Comparison of ENCODE assay signal across 13 cellular contexts in genomic region chr10:71284544-71285179, GRCh38. TPM values are rescaled to one million over a fixed set of nuclear protein-coding genes. Genes with fewer than 3 reads are reported as not detected.
A peak's percentile ranks its signal among the peaks of the same experiment; 100 is the strongest.
DNase-seq lines count a peak whose midpoint lies in the region; ATAC-seq, FAIRE-seq and TF ChIP-seq lines count a peak whose summit lies in the region.
"Had no signal": no experiment of that assay in that cellular context is flagged by ENCODE, and none has a peak within 500 bp of the region (broad histone marks: within the 10 kb centered on the region; RNA-seq: fewer than 3 reads in every experiment).

No MANE protein-coding gene starts in this region.

- TF ChIP-seq POLR2A in IMR-90 (IDR thresholded peaks at IDR 0.05; ENCODE audit: low read depth, low read length): no peak

- H2BK15ac ChIP-seq in IMR-90 (ENCODE audit: low read depth, low read length): no peak overlapping the region

- H3K56ac ChIP-seq in IMR-90 (ENCODE audit: extremely low read depth, insufficient read depth, low read length): no peak overlapping the region

- no peaks in the 10 kb centered on the region for H3K79me1 ChIP-seq in IMR-90 (ENCODE audit: low read depth in 1 of 2, low read length in 2 of 2)

- H3K18ac ChIP-seq in IMR-90 (ENCODE audit: low read depth, low read length): no peak overlapping the region

- FAIRE-seq in pancreas (lab: Jason Lieb, UNC): no peak

- no peak overlapping the region for H2AK9ac ChIP-seq in IMR-90 (replicated peaks; ENCODE audit: low read depth, low read length, poor library complexity)

- H3K36me3 ChIP-seq in DND-41 (ENCODE audit: insufficient read depth, low read length) (no peaks in the 10 kb centered on the region), IMR-90 (ENCODE audit: control insufficient read depth, insufficient read depth, low read length) (peaks cover 6% of the 10 kb centered on the region; the same call in 1 of the 2 replicates), endodermal cell (ENCODE audit: control insufficient read depth, insufficient read depth, low read length) (peaks cover 7% of the 10 kb centered on the region), pancreas (no peaks in the 10 kb centered on the region)
- H3K36me3 ChIP-seq: HAP-1 had no signal

- H3K4me3 Mint-ChIP-seq in endodermal cell: no peak overlapping the region

- no peak overlapping the region for H2BK5ac ChIP-seq in IMR-90 (ENCODE audit: low read depth, low read length, poor library complexity, severe bottlenecking)

- no peak for TF ChIP-seq RAD21 in IMR-90 (IDR thresholded peaks at IDR 0.05; ENCODE audit: low read length)

- H3K4ac ChIP-seq in IMR-90 (ENCODE audit: low read depth, low read length): no peak overlapping the region

- BruUV-seq in IMR-90 (replicated peaks; lab: Mats Ljungman, UMichigan): no TSS peak

- dilution Hi-C loops in IMR-90 (cut with HindIII; ENCODE audit: low sequenced_read_pairs, unreplicated experiment): no loop called here

- H3K4me2 ChIP-seq in DND-41 (ENCODE audit: insufficient read depth, low read length) (no peak overlapping the region), IMR-90 (ENCODE audit: low read depth, low read length) (no peak overlapping the region)

- H4K8ac ChIP-seq in IMR-90 (ENCODE audit: low read depth in 2 of 2, low read length in 2 of 2): no peak overlapping the region

- H3K23ac ChIP-seq in IMR-90 (ENCODE audit: low read depth, low read length): no peak overlapping the region

- H3K9me3 Mint-ChIP-seq in endodermal cell: no peaks in the 10 kb centered on the region
- H3K9me3 Mint-ChIP-seq: CD14-positive monocyte had no signal

- H4K91ac ChIP-seq in IMR-90 (ENCODE audit: insufficient read depth, low read depth, low read length): no peak overlapping the region

- H3K4me1 Mint-ChIP-seq in endodermal cell: peaks cover 11% of the 10 kb centered on the region

- H3K4me3 ChIP-seq in DND-41 (ENCODE audit: low read depth in 1 of 2, low read length in 2 of 2): no peak overlapping the region
- no peak overlapping the region for H3K4me3 ChIP-seq in IMR-90 (ENCODE audit: insufficient read depth, low read depth, low read length)
- no peak overlapping the region for H3K4me3 ChIP-seq in endodermal cell (ENCODE audit: low read length)
- no peak overlapping the region for H3K4me3 ChIP-seq in pancreas
- H3K4me3 ChIP-seq: HAP-1 had no signal

- in situ Hi-C loops in IMR-90 (cut with MboI; ENCODE audit: low sequenced_read_pairs): loop anchor here (5.0 kb wide), 1 partner anchor 357 kb away; no protein-coding TSS in a partner anchor

- no peak overlapping the region for H4K5ac ChIP-seq in IMR-90 (ENCODE audit: low read depth, low read length)

- no peak overlapping the region for H3K14ac ChIP-seq in IMR-90 (replicated peaks; ENCODE audit: low read depth, low read length)

- TF ChIP-seq CTCF in DND-41 (IDR thresholded peaks at IDR 0.05; ENCODE audit: borderline replicate concordance, extremely low read depth, low read length, poor library complexity, severe bottlenecking) (no peak), IMR-90 (conservative IDR thresholded peaks at IDR 0.05; ENCODE audit: low read depth, low read length) (no peak), endodermal cell (conservative IDR thresholded peaks at IDR 0.05) (no peak), pancreas (IDR thresholded peaks at IDR 0.05) (no peak)

- ATAC-seq in DND-41 (ENCODE audit: insufficient read depth, low read depth) (0 out of 3 replicates have a peak, but pooled peaks have one; percentile 25), IMR-90 (ENCODE audit: low read depth) (peak; percentile 22; the same call in 1 of the 2 replicates), pancreas (peak in 3 of 4 donors; percentile 11 to 24 (median 13))

- H2AK5ac ChIP-seq in IMR-90 (ENCODE audit: low read depth, low read length): no peak overlapping the region

- H4K20me1 ChIP-seq in DND-41 (ENCODE audit: insufficient read depth, low read length) (peaks cover 15% of the 10 kb centered on the region), IMR-90 (ENCODE audit: insufficient read depth, low read length) (no peaks in the 10 kb centered on the region)

- H2BK20ac ChIP-seq in IMR-90 (ENCODE audit: low read depth, low read length): no peak overlapping the region

- no peaks in the 10 kb centered on the region for H3K9me3 ChIP-seq in DND-41 (ENCODE audit: insufficient read depth, low read length, severe bottlenecking)
- no peaks in the 10 kb centered on the region for H3K9me3 ChIP-seq in IMR-90 (ENCODE audit: control insufficient read depth, insufficient read depth, low read length)
- peaks cover 5% of the 10 kb centered on the region for H3K9me3 ChIP-seq in endodermal cell (ENCODE audit: control insufficient read depth, low read length)
- no peaks in the 10 kb centered on the region for H3K9me3 ChIP-seq in pancreas
- H3K9me3 ChIP-seq: HAP-1 had no signal

- CTCF ChIA-PET in IMR-90 (lab: Yijun Ruan, JAX): interaction anchor here (0.5 to 1.2 kb wide), 9 partner anchors 9 to 365 kb away, joined by 3 to 7 read pairs (median 3); partner anchors contain the start of gene SLC29A3

- DNase-seq in DND-41 (no peak), IMR-90 (no peak), endodermal cell (no peak), pancreas (peak in 1 of 6 donors; percentile 54), MV-4-11 (lab: John Stamatoyannopoulos, UW) (no peak), NOMO-1 treated with dmso at 0.1 percent for 144 hours (lab: John Stamatoyannopoulos, UW; ENCODE audit: unreplicated experiment) (no peak), OCI-M2 (lab: John Stamatoyannopoulos, UW; ENCODE audit: unreplicated experiment) (no peak)
- DNase-seq: DMS79, NCI-H2081 treated with DMSO at 0.1 percent for 48 hours, NCI-H446 treated with DMSO at 0.1 percent for 48 hours, SIG-M5 had no signal

- peak overlapping the region; percentile 21 for H3K27ac Mint-ChIP-seq in endodermal cell

- H3K9ac ChIP-seq in DND-41 (ENCODE audit: low read depth, low read length): no peak overlapping the region; the same call in 1 of the 2 replicates
- H3K9ac ChIP-seq in IMR-90 (ENCODE audit: low read depth, low read length): no peak overlapping the region
- H3K9ac ChIP-seq in endodermal cell (ENCODE audit: extremely low read depth, low read length, poor library complexity, severe bottlenecking): no peak overlapping the region

- no peak overlapping the region for H3K27ac ChIP-seq in DND-41 (ENCODE audit: low read length)
- H3K27ac ChIP-seq in IMR-90 (ENCODE audit: insufficient read depth, low read length): no peak overlapping the region
- no peak overlapping the region for H3K27ac ChIP-seq in endodermal cell (ENCODE audit: low read depth, low read length)
- no peak overlapping the region for H3K27ac ChIP-seq in pancreas

- H3K27me3 ChIP-seq in DND-41 (ENCODE audit: insufficient read depth, low read length, poor library complexity) (no peaks in the 10 kb centered on the region), IMR-90 (ENCODE audit: control insufficient read depth, insufficient read depth, low read length) (no peaks in the 10 kb centered on the region), endodermal cell (ENCODE audit: control insufficient read depth, insufficient read depth, low read length, poor library complexity, severe bottlenecking) (no peaks in the 10 kb centered on the region), pancreas (no peaks in the 10 kb centered on the region)

- H2AFZ ChIP-seq in DND-41 (ENCODE audit: low read depth, low read length) (no peak overlapping the region), IMR-90 (replicated peaks; ENCODE audit: low read length, poor library complexity) (no peak overlapping the region)

- peaks cover 7% of the 10 kb centered on the region for H3K36me3 Mint-ChIP-seq in endodermal cell (ENCODE audit: low read depth)
- H3K36me3 Mint-ChIP-seq: CD14-positive monocyte had no signal

- no peak overlapping the region for H2BK120ac ChIP-seq in IMR-90 (ENCODE audit: low read depth, low read length)

- POLR2A ChIA-PET in IMR-90 (lab: Charles Lee; ENCODE audit: unreplicated experiment): no interaction called here

- H3K79me2 ChIP-seq in DND-41 (ENCODE audit: insufficient read depth, low read length): no peaks in the 10 kb centered on the region

- H3K4me1 ChIP-seq in DND-41 (ENCODE audit: insufficient read depth, low read length) (no peaks in the 10 kb centered on the region), IMR-90 (ENCODE audit: control insufficient read depth, insufficient read depth, low read length) (peaks cover 9% of the 10 kb centered on the region; the same call in 1 of the 2 replicates), endodermal cell (ENCODE audit: control insufficient read depth, insufficient read depth, low read length) (peaks cover 16% of the 10 kb centered on the region), pancreas (no peaks in the 10 kb centered on the region)
- H3K4me1 ChIP-seq: HAP-1 had no signal

- no peaks in the 10 kb centered on the region for H3K9me1 ChIP-seq in IMR-90 (ENCODE audit: insufficient read depth, low read length)

- no CpG with 5 or more reads among the region's 19 CpGs for WGBS in IMR-90 (ENCODE audit: extremely low coverage in 2 of 2, insufficient read length in 1 of 2), 2 experiments
- 87% methylated on average over 10 to 19 of the region's 19 CpGs for WGBS in endodermal cell (ENCODE audit: insufficient coverage in 1 of 2, insufficient read length in 1 of 2), 2 experiments
- WGBS in pancreas, 2 donors: 84 to 85% methylated on average over 13 to 19 of the region's 19 CpGs

- intact Hi-C loops in IMR-90 (cut with micrococcal nuclease) (loop anchor here (1.0 to 2.0 kb wide), 2 partner anchors 76 to 359 kb away; no protein-coding TSS in a partner anchor), pancreas (cut with DNase I) (loop anchor here in 2 of 3 donors (5.0 kb wide), 1 partner anchor 357 kb away; no protein-coding TSS in a partner anchor)

- no peaks in the 10 kb centered on the region for H3K27me3 Mint-ChIP-seq in endodermal cell (ENCODE audit: insufficient read depth)

TF ChIP-seq in IMR-90, 13 proteins besides CTCF, POLR2A, EP300 and RAD21 (continues in another document):
- TF ChIP-seq FOS (IDR thresholded peaks at IDR 0.05; ENCODE audit: low read depth, low read length) (no peak), RCOR1 (IDR thresholded peaks at IDR 0.05; ENCODE audit: insufficient replicate concordance, low read length) (no peak), BHLHE40 (IDR thresholded peaks at IDR 0.05; ENCODE audit: low read depth, low read length) (no peak), MXI1 (IDR thresholded peaks at IDR 0.05; ENCODE audit: borderline replicate concordance, low read depth, low read length) (no peak), CHD1 (IDR thresholded peaks at IDR 0.05; ENCODE audit: low read depth, low read length) (no peak), SMC3 (IDR thresholded peaks at IDR 0.05; ENCODE audit: low read depth, low read length) (no peak), NFE2L2 (IDR thresholded peaks at IDR 0.05; ENCODE audit: low read depth, low read length) (no peak), MAFK (IDR thresholded peaks at IDR 0.05; ENCODE audit: low read depth, low read length) (no peak)

RNA-seq across cellular contexts. Expression of gene SLC29A3, which starts 34.4 kb away (rescaled TPM):
- total RNA-seq in IMR-90 (2012; rRNA removed): 0.72 and 0.83 TPM in 2 replicates
- 3.0 and 3.8 TPM in 2 replicates for polyA plus RNA-seq in IMR-90 (2012; rRNA removed)
- 0.79 and 3.2 TPM in 2 replicates for polyA plus RNA-seq in IMR-90 (2012; cell fraction: cytosol; rRNA removed)
- polyA plus RNA-seq in IMR-90 (2012; cell fraction: nucleus; rRNA removed; ENCODE audit: low replicate concordance): 1.6 and 2.4 TPM in 2 replicates
- total RNA-seq in endodermal cell: 10 to 100 TPM; 14.1 to 16.8 TPM
- polyA plus RNA-seq in endodermal cell (2013, experiment 1 of 2): 11.4 TPM
- polyA plus RNA-seq in endodermal cell (2013, experiment 2 of 2): 9.7 TPM
- 1 to 10 TPM; 2.2 to 7.0 (median 3.6) TPM for total RNA-seq in pancreas
- polyA plus RNA-seq in pancreas: 1 to 10 TPM; 2.4 to 2.8 TPM
